ENCODE assay signal across 11 cellular contexts in the genomic region with DNA sequence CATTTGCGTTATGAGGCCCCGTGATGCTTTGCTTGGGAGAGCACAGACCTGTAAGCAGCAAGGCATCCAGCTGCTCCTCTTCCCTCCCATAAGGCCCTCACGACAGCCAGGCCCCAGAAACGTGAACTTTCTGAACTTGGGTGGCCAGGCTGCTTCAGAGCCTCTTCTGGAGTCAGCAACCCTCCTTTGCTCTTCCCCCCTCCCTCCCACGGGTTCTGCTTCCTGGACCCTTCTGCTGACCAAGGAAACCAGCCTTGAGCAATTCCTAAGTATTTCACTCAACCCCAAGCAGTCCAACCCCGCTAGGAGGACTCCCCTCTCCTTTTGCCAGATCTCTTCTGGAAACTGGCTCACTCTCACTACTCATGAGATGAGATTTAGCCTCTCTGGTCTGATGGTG.
A peak's percentile ranks its signal among the peaks of the same experiment; 100 is the strongest.
DNase-seq lines count a peak whose midpoint lies in the region; ATAC-seq and TF ChIP-seq lines count a peak whose summit lies in the region.
"Had no signal": no experiment of that assay in that cellular context is flagged by ENCODE, and none has a peak within 500 bp of the region (broad histone marks: within the 10 kb centered on the region; RNA-seq: fewer than 3 reads in every experiment).

No MANE protein-coding gene starts in this region.

- H3K27ac ChIP-seq in BLaER1 treated with 17β-estradiol and CSF1 and Interleukin-3, amounts not matched to agents 10 nM and 100 nM: peak overlapping the region; percentile 78 to 95 (median 88)
- peak overlapping the region in 8 of 12 donors; percentile 12 to 77 (median 36) for H3K27ac ChIP-seq in heart left ventricle
- H3K27ac ChIP-seq: PC-9 had no signal

- H3K4me3 Mint-ChIP-seq in activated naive CD8-positive, alpha-beta T cell treated with anti-CD3 and anti-CD28 coated beads, Interleukin-2, amount 50 U/mL, for 24 hours: peak overlapping the region; percentile 18
- no peak overlapping the region for H3K4me3 Mint-ChIP-seq in stimulated activated naive B cell treated with anti-CD40 and anti-IgM and Interleukin-4, amounts not matched to agents 10 μg/mL and 1 μg/mL and 100 μg/mL, for 72 hours
- H3K4me3 Mint-ChIP-seq: brain had no signal

- H3K27ac Mint-ChIP-seq in activated naive CD8-positive, alpha-beta T cell treated with anti-CD3 and anti-CD28 coated beads, Interleukin-2, amount 50 U/mL, for 24 hours: no peak overlapping the region
- H3K27ac Mint-ChIP-seq in stimulated activated naive B cell treated with anti-CD40 and anti-IgM and Interleukin-4, amounts not matched to agents 10 μg/mL and 1 μg/mL and 100 μg/mL, for 72 hours: no peak overlapping the region

- no peak for DNase-seq in activated naive CD8-positive, alpha-beta T cell treated with anti-CD3 and anti-CD28 coated beads, Interleukin-2, amount 50 U/mL, for 24 hours
- DNase-seq in heart left ventricle (peak in 4 of 5 donors; percentile 41 to 65 (median 54)), pons (ENCODE audit: low spot score) (peak; percentile 35), erythroblast (lab: John Stamatoyannopoulos, UW) (no peak), D341Med (ENCODE audit: low spot score) (no peak)
- DNase-seq in stimulated activated naive B cell treated with anti-CD40 and anti-IgM and Interleukin-4, amounts not matched to agents 10 μg/mL and 1 μg/mL and 100 μg/mL, for 72 hours: no peak
- no peak for DNase-seq in activated CD4-positive, alpha-beta T cell treated with anti-CD3 and anti-CD28 coated beads for 48 hours
- DNase-seq: NCI-H1105, PC-9 had no signal

- H3K27me3 Mint-ChIP-seq in activated naive CD8-positive, alpha-beta T cell treated with anti-CD3 and anti-CD28 coated beads, Interleukin-2, amount 50 U/mL, for 24 hours: no peaks in the 10 kb centered on the region
- H3K27me3 Mint-ChIP-seq in stimulated activated naive B cell treated with anti-CD40 and anti-IgM and Interleukin-4, amounts not matched to agents 10 μg/mL and 1 μg/mL and 100 μg/mL, for 72 hours: no peaks in the 10 kb centered on the region
- H3K27me3 Mint-ChIP-seq: brain had no signal

- peak overlapping the region; percentile 63 to 84 (median 76) for H3K9ac ChIP-seq in BLaER1 treated with 17β-estradiol and CSF1 and Interleukin-3, amounts not matched to agents 10 nM and 100 nM

- H3K27me3 ChIP-seq in BLaER1 treated with 17β-estradiol and CSF1 and Interleukin-3, amounts not matched to agents 10 nM and 100 nM: no peaks in the 10 kb centered on the region
- peaks cover 0 to 3% (median 0%) of the 10 kb centered on the region in 9 donors for H3K27me3 ChIP-seq in heart left ventricle

- ATAC-seq in activated naive CD8-positive, alpha-beta T cell treated with anti-CD3 and anti-CD28 coated beads, Interleukin-2, amount 50 U/mL, for 24 hours: no peak
- ATAC-seq in heart left ventricle: peak; percentile 53 to 88 (median 74)
- no peak for ATAC-seq in stimulated activated naive B cell treated with anti-CD40 and anti-IgM and Interleukin-4, amounts not matched to agents 10 μg/mL and 1 μg/mL and 100 μg/mL, for 72 hours (replicated peaks)

- peaks cover 0 to 68% (median 9%) of the 10 kb centered on the region in 11 experiments; a peak in 8 of 22 replicates for H3K36me3 ChIP-seq in BLaER1 treated with 17β-estradiol and CSF1 and Interleukin-3, amounts not matched to agents 10 nM and 100 nM
- H3K36me3 ChIP-seq in heart left ventricle: no peaks in the 10 kb centered on the region

- peaks cover 100% of the 10 kb centered on the region in 10 experiments for H3K4me1 ChIP-seq in BLaER1 treated with 17β-estradiol and CSF1 and Interleukin-3, amounts not matched to agents 10 nM and 100 nM
- H3K4me1 ChIP-seq in heart left ventricle: peaks cover 0 to 61% (median 11%) of the 10 kb centered on the region in 12 donors

- no peak for TF ChIP-seq POLR2A in heart left ventricle (IDR thresholded peaks at IDR 0.05)
- TF ChIP-seq POLR2A in erythroblast (IDR thresholded peaks at IDR 0.05; ENCODE audit: low read length): no peak

- H3K4me1 Mint-ChIP-seq in activated naive CD8-positive, alpha-beta T cell treated with anti-CD3 and anti-CD28 coated beads, Interleukin-2, amount 50 U/mL, for 24 hours: peaks cover 18% of the 10 kb centered on the region
- peaks cover 5 to 20% of the 10 kb centered on the region in 2 donors for H3K4me1 Mint-ChIP-seq in stimulated activated naive B cell treated with anti-CD40 and anti-IgM and Interleukin-4, amounts not matched to agents 10 μg/mL and 1 μg/mL and 100 μg/mL, for 72 hours

- no peak for TF ChIP-seq CTCF in heart left ventricle (IDR thresholded peaks at IDR 0.05)

- H3K9me3 Mint-ChIP-seq in activated naive CD8-positive, alpha-beta T cell treated with anti-CD3 and anti-CD28 coated beads, Interleukin-2, amount 50 U/mL, for 24 hours: no peaks in the 10 kb centered on the region
- H3K9me3 Mint-ChIP-seq in stimulated activated naive B cell treated with anti-CD40 and anti-IgM and Interleukin-4, amounts not matched to agents 10 μg/mL and 1 μg/mL and 100 μg/mL, for 72 hours: no peaks in the 10 kb centered on the region
- H3K9me3 Mint-ChIP-seq: brain had no signal

- 55 to 67% (median 60%) methylated on average over 6 of the region's 6 CpGs for WGBS in heart left ventricle, 4 donors

- intact Hi-C loops in heart left ventricle (cut with DNase I): loop anchor here in 2 of 10 donors (5.0 to 10.0 kb wide), 2 partner anchors 34 to 47 kb away; no protein-coding TSS in a partner anchor

- peak overlapping the region; percentile 79 to 99 (median 89) for H3K4me2 ChIP-seq in BLaER1 treated with 17β-estradiol and CSF1 and Interleukin-3, amounts not matched to agents 10 nM and 100 nM
- H3K4me2 ChIP-seq: PC-9 had no signal

- H3K4me3 ChIP-seq in BLaER1 treated with 17β-estradiol and CSF1 and Interleukin-3, amounts not matched to agents 10 nM and 100 nM: peak overlapping the region in 4 of 10 experiments; percentile 1 to 22 (median 12); a peak in 4 of 20 replicates
- H3K4me3 ChIP-seq in heart left ventricle: peak overlapping the region in 1 of 12 donors; percentile 7
- H3K4me3 ChIP-seq: PC-9 had no signal

- H3K9me3 ChIP-seq in BLaER1 treated with 17β-estradiol and CSF1 and Interleukin-3, amounts not matched to agents 10 nM and 100 nM (replicated peaks in 1 of 11): no peaks in the 10 kb centered on the region
- no peaks in the 10 kb centered on the region for H3K9me3 ChIP-seq in heart left ventricle

- H3K36me3 Mint-ChIP-seq in activated naive CD8-positive, alpha-beta T cell treated with anti-CD3 and anti-CD28 coated beads, Interleukin-2, amount 50 U/mL, for 24 hours (ENCODE audit: low read depth): peaks cover 2% of the 10 kb centered on the region
- peaks cover 0 to 1% of the 10 kb centered on the region in 2 donors for H3K36me3 Mint-ChIP-seq in stimulated activated naive B cell treated with anti-CD40 and anti-IgM and Interleukin-4, amounts not matched to agents 10 μg/mL and 1 μg/mL and 100 μg/mL, for 72 hours
- H3K36me3 Mint-ChIP-seq: brain had no signal

- peaks cover 0 to 85% (median 0%) of the 10 kb centered on the region in 11 experiments; a peak in 7 of 22 replicates for H4K20me1 ChIP-seq in BLaER1 treated with 17β-estradiol and CSF1 and Interleukin-3, amounts not matched to agents 10 nM and 100 nM

Comparison
In these comparisons a context has a peak if more than half of its experiments do, and no peak if none do; other contexts are left out.
1. ATAC-seq: peak in heart left ventricle (4 of 4); none in activated naive CD8-positive, alpha-beta T cell treated with anti-CD3 and anti-CD28 coated beads, Interleukin-2, amount 50 U/mL, for 24 hours (single experiment) and stimulated activated naive B cell treated with anti-CD40 and anti-IgM and Interleukin-4, amounts not matched to agents 10 μg/mL and 1 μg/mL and 100 μg/mL, for 72 hours (0 of 2).
2. DNase-seq: peak in heart left ventricle (4 of 5) and pons (single experiment); none in activated naive CD8-positive, alpha-beta T cell treated with anti-CD3 and anti-CD28 coated beads, Interleukin-2, amount 50 U/mL, for 24 hours (single experiment), erythroblast (0 of 2), stimulated activated naive B cell treated with anti-CD40 and anti-IgM and Interleukin-4, amounts not matched to agents 10 μg/mL and 1 μg/mL and 100 μg/mL, for 72 hours (single experiment), activated CD4-positive, alpha-beta T cell treated with anti-CD3 and anti-CD28 coated beads for 48 hours (single experiment) and D341Med (single experiment).